In the genomic region with DNA sequence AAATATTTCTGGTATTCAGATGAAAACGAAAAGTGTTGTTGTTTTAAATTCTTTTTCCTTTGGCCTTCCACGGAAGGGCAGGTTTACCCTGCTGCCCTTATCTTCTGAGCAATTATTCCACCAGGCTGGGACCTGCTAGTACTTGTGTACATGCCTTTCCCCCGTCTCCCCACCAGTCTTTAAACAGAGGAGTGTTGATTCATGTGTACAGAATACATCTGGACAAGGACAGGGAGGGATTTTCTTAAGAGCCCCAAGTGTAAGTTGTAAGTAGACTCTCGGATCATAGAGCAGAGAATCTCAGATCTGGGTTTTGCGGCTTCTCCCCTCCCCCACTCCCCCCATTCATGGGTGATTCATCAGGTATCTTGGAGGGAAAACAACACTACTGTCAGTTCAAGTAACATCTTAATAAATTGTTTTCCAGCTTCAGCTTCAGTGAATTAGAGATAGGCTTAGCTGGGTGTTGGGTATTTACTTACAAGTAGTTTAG, we compare ENCODE assay signal across 1 cellular context.
TF ChIP-seq lines count a peak whose summit lies in the region.

No MANE protein-coding gene starts in this region.

TF ChIP-seq in GM12878, 131 proteins besides CTCF, POLR2A, EP300 and RAD21 (continued from another document):
- TF ChIP-seq, protein P1, sequence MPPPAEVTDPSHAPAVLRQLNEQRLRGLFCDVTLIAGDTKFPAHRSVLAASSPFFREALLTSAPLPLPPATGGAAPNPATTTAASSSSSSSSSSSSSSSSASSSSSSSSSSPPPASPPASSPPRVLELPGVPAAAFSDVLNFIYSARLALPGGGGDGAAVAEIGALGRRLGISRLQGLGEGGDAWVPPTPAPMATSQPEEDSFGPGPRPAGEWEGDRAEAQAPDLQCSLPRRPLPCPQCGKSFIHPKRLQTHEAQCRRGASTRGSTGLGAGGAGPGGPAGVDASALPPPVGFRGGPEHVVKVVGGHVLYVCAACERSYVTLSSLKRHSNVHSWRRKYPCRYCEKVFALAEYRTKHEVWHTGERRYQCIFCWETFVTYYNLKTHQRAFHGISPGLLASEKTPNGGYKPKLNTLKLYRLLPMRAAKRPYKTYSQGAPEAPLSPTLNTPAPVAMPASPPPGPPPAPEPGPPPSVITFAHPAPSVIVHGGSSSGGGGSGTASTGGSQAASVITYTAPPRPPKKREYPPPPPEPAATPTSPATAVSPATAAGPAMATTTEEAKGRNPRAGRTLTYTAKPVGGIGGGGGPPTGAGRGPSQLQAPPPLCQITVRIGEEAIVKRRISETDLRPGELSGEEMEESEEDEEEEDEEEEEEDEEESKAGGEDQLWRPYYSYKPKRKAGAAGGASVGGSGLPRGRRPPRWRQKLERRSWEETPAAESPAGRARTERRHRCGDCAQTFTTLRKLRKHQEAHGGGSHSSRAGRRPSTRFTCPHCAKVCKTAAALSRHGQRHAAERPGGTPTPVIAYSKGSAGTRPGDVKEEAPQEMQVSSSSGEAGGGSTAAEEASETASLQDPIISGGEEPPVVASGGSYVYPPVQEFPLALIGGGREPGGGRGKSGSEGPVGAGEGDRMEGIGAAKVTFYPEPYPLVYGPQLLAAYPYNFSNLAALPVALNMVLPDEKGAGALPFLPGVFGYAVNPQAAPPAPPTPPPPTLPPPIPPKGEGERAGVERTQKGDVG (CRISPR knock-in tag; IDR thresholded peaks at IDR 0.05): no peak
- TF ChIP-seq CHD1 (IDR thresholded peaks at IDR 0.05; ENCODE audit: low read depth, low read length): no peak
- no peak for TF ChIP-seq MEF2B (IDR thresholded peaks at IDR 0.05; ENCODE audit: partially characterized antibody, poor library complexity, severe bottlenecking)
- no peak for TF ChIP-seq FOXK2 (IDR thresholded peaks at IDR 0.05)
- no peak for TF ChIP-seq NRF1 (conservative IDR thresholded peaks at IDR 0.05; ENCODE audit: low read depth, low read length)
- no peak for TF ChIP-seq BMI1 (IDR thresholded peaks at IDR 0.05; ENCODE audit: borderline replicate concordance)
- no peak for TF ChIP-seq SMAD1 (IDR thresholded peaks at IDR 0.05; ENCODE audit: low read depth, partially characterized antibody)
- TF ChIP-seq RELA (IDR thresholded peaks at IDR 0.05; ENCODE audit: borderline replicate concordance, partially characterized antibody): no peak
- TF ChIP-seq KAT2A (conservative IDR thresholded peaks at IDR 0.05; ENCODE audit: control insufficient read depth, low read depth, low read length): no peak
- TF ChIP-seq IKZF1 (conservative IDR thresholded peaks at IDR 0.05): no peak
- TF ChIP-seq SREBF1 (IDR thresholded peaks at IDR 0.05; ENCODE audit: low read length): no peak
TF ChIP-seq in GM12878: peak in this region for 0.
